1 cellular context compared by ENCODE assay signal in the genomic region with DNA sequence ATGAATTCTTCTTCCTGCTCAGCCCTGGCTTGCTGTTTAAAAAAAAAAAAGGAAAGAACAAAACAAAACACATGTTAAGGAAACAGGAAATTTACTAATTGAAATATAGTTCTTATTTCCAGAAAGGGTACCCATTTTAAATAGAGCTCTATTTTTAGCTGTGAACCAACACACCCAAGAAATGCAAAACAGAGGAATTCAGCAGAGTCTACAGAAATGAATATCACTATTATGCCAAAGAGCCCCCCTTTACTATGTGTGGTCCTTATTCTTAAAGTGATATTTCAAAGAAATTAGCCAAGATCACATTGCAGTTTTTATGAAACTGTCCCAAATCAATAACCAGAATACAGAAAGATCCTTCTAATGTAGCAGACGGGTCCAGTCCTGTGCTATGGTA.
TF ChIP-seq lines count a peak whose summit lies in the region.

No MANE protein-coding gene starts in this region.

TF ChIP-seq in GM12878, 131 proteins besides CTCF, POLR2A, EP300 and RAD21 (continued from another document):
- TF ChIP-seq EZH2 (IDR thresholded peaks at IDR 0.05; ENCODE audit: borderline replicate concordance, control insufficient read depth, low read depth, low read length) (no peak), YBX1 (IDR thresholded peaks at IDR 0.05) (no peak), NFIC (IDR thresholded peaks at IDR 0.05; ENCODE audit: low read depth, low read length) (no peak), FOXK2 (IDR thresholded peaks at IDR 0.05) (no peak), CBX5 (IDR thresholded peaks at IDR 0.05; ENCODE audit: low read depth) (no peak), NR2C2 (IDR thresholded peaks at IDR 0.05; ENCODE audit: borderline replicate concordance, control insufficient read depth, insufficient read length, low read depth) (no peak), IKZF1 (conservative IDR thresholded peaks at IDR 0.05) (no peak), RBBP5 (conservative IDR thresholded peaks at IDR 0.05) (no peak), SUPT20H (IDR thresholded peaks at IDR 0.05; ENCODE audit: borderline replicate concordance, control insufficient read depth, low read depth, low read length) (no peak), SMC3 (IDR thresholded peaks at IDR 0.05; ENCODE audit: borderline replicate concordance, low read length) (no peak), EED (IDR thresholded peaks at IDR 0.05; ENCODE audit: low read depth) (no peak), PAX5 (IDR thresholded peaks at IDR 0.05; ENCODE audit: borderline replicate concordance, low read depth, low read length) (no peak), ZNF217 (IDR thresholded peaks at IDR 0.05) (no peak)
- TF ChIP-seq, protein P1, sequence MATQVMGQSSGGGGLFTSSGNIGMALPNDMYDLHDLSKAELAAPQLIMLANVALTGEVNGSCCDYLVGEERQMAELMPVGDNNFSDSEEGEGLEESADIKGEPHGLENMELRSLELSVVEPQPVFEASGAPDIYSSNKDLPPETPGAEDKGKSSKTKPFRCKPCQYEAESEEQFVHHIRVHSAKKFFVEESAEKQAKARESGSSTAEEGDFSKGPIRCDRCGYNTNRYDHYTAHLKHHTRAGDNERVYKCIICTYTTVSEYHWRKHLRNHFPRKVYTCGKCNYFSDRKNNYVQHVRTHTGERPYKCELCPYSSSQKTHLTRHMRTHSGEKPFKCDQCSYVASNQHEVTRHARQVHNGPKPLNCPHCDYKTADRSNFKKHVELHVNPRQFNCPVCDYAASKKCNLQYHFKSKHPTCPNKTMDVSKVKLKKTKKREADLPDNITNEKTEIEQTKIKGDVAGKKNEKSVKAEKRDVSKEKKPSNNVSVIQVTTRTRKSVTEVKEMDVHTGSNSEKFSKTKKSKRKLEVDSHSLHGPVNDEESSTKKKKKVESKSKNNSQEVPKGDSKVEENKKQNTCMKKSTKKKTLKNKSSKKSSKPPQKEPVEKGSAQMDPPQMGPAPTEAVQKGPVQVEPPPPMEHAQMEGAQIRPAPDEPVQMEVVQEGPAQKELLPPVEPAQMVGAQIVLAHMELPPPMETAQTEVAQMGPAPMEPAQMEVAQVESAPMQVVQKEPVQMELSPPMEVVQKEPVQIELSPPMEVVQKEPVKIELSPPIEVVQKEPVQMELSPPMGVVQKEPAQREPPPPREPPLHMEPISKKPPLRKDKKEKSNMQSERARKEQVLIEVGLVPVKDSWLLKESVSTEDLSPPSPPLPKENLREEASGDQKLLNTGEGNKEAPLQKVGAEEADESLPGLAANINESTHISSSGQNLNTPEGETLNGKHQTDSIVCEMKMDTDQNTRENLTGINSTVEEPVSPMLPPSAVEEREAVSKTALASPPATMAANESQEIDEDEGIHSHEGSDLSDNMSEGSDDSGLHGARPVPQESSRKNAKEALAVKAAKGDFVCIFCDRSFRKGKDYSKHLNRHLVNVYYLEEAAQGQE (IDR thresholded peaks at IDR 0.05; ENCODE audit: low read depth, low read length), result no peak
- TF ChIP-seq, protein P2, sequence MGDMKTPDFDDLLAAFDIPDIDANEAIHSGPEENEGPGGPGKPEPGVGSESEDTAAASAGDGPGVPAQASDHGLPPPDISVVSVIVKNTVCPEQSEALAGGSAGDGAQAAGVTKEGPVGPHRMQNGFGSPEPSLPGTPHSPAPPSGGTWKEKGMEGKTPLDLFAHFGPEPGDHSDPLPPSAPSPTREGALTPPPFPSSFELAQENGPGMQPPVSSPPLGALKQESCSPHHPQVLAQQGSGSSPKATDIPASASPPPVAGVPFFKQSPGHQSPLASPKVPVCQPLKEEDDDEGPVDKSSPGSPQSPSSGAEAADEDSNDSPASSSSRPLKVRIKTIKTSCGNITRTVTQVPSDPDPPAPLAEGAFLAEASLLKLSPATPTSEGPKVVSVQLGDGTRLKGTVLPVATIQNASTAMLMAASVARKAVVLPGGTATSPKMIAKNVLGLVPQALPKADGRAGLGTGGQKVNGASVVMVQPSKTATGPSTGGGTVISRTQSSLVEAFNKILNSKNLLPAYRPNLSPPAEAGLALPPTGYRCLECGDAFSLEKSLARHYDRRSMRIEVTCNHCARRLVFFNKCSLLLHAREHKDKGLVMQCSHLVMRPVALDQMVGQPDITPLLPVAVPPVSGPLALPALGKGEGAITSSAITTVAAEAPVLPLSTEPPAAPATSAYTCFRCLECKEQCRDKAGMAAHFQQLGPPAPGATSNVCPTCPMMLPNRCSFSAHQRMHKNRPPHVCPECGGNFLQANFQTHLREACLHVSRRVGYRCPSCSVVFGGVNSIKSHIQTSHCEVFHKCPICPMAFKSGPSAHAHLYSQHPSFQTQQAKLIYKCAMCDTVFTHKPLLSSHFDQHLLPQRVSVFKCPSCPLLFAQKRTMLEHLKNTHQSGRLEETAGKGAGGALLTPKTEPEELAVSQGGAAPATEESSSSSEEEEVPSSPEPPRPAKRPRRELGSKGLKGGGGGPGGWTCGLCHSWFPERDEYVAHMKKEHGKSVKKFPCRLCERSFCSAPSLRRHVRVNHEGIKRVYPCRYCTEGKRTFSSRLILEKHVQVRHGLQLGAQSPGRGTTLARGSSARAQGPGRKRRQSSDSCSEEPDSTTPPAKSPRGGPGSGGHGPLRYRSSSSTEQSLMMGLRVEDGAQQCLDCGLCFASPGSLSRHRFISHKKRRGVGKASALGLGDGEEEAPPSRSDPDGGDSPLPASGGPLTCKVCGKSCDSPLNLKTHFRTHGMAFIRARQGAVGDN (IDR thresholded peaks at IDR 0.05), result no peak
- TF ChIP-seq, protein P3, sequence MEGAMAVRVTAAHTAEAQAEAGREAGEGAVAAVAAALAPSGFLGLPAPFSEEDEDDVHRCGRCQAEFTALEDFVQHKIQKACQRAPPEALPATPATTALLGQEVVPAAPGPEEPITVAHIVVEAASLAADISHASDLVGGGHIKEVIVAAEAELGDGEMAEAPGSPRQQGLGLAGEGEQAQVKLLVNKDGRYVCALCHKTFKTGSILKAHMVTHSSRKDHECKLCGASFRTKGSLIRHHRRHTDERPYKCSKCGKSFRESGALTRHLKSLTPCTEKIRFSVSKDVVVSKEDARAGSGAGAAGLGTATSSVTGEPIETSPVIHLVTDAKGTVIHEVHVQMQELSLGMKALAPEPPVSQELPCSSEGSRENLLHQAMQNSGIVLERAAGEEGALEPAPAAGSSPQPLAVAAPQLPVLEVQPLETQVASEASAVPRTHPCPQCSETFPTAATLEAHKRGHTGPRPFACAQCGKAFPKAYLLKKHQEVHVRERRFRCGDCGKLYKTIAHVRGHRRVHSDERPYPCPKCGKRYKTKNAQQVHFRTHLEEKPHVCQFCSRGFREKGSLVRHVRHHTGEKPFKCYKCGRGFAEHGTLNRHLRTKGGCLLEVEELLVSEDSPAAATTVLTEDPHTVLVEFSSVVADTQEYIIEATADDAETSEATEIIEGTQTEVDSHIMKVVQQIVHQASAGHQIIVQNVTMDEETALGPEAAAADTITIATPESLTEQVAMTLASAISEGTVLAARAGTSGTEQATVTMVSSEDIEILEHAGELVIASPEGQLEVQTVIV (IDR thresholded peaks at IDR 0.05; ENCODE audit: borderline replicate concordance, partially characterized antibody), result no peak
TF ChIP-seq in GM12878: peak in this region for 0.
